ENCODE assay signal across 24 cellular contexts in genomic region chr6:43029120-43029519, GRCh38.
"Had no signal": no experiment of that assay in that cellular context is flagged by ENCODE, and none has a peak within 500 bp of the region (broad histone marks: within the 10 kb centered on the region; RNA-seq: fewer than 3 reads in every experiment).

No MANE protein-coding gene starts in this region.

- DNase-seq: activated CD4-positive, alpha-beta T cell treated with anti-CD3 and anti-CD28 coated beads for 48 hours; activated CD4-positive, alpha-beta T cell treated with anti-CD3 and anti-CD28 coated beads, Interleukin-2, amount 50 U/mL, for 48 hours; activated CD8-positive, alpha-beta memory T cell treated with anti-CD3 and anti-CD28 coated beads for 24 hours; activated effector memory CD4-positive, alpha-beta T cell treated with Interleukin-2 at 50 U/mL for 16 hours; activated naive CD4-positive, alpha-beta T cell treated with Interleukin-2 at 50 U/mL for 16 hours; anterior cingulate cortex; dermis blood vessel endothelial cell; effector CD4-positive, alpha-beta T cell; foreskin keratinocyte; left lung; nucleus accumbens; stimulated activated CD4-positive, alpha-beta T cell treated with anti-CD3 and anti-CD28 coated beads, Interleukin-12 subunit alpha, Interleukin-12 subunit beta, amount 100 ng/mL, for 4 hours; stimulated activated CD4-positive, alpha-beta T cell treated with anti-CD3 and anti-CD28 coated beads, Interleukin-4, amount 100 ng/mL, for 1 hour; T1000; trophoblast cell; WERI-Rb-1 had no signal

- ATAC-seq: activated CD4-positive, CD25-positive, alpha-beta regulatory T cell treated with anti-CD3 and anti-CD28 coated beads, Interleukin-2, amount 50 U/mL, for 24 hours; foreskin keratinocyte; left lung; mucosa of descending colon; pancreas; stimulated activated effector memory CD8-positive, alpha-beta T cell treated with anti-CD3 and anti-CD28 coated beads, Interleukin-12 subunit alpha, Interleukin-12 subunit beta, amount 100 ng/mL, for 72 hours had no signal

- H3K27ac ChIP-seq: esophagus muscularis mucosa, foreskin keratinocyte, left lung, pancreas, right atrium auricular region, thoracic aorta, WERI-Rb-1 had no signal

- H3K4me3 ChIP-seq: esophagus muscularis mucosa, left lung, lung, mucosa of descending colon, pancreas, right atrium auricular region, thoracic aorta had no signal

- H3K27me3 ChIP-seq: esophagus muscularis mucosa, foreskin keratinocyte, left lung, pancreas, right atrium auricular region had no signal

- H3K4me1 ChIP-seq: foreskin keratinocyte, left lung, pancreas had no signal

- H3K9me3 ChIP-seq: esophagus muscularis mucosa, left lung, mucosa of descending colon, pancreas, right atrium auricular region, thoracic aorta had no signal
